ENCODE assay signal across 21 cellular contexts in the genomic region with DNA sequence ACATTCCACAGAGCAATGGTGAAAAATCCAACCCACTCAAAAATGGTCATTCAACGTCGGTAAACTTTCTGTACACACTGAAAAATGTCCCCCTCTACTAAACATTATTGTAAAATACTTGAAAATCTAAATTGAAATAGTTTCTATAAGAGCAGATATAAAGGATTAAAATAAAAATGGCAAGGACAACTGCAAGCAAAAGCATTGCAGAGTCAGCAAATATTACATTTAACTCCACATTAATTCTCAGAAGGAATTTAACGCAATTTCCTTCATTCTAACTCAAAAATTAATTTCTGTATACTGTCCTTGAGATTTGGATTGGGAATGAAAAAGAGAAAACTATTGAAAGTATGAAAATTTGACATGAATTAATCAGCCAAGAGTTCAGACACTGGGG.
DNase-seq lines count a peak whose midpoint lies in the region; ATAC-seq, FAIRE-seq and TF ChIP-seq lines count a peak whose summit lies in the region.
"Had no signal": no experiment of that assay in that cellular context is flagged by ENCODE, and none has a peak within 500 bp of the region (broad histone marks: within the 10 kb centered on the region; RNA-seq: fewer than 3 reads in every experiment).

No MANE protein-coding gene starts in this region.

- H3K4me1 ChIP-seq in A549: peaks cover 10% of the 10 kb centered on the region
- peaks cover 0 to 10% of the 10 kb centered on the region in 2 experiments; a peak in 2 of 5 replicates for H3K4me1 ChIP-seq in K562 (replicated peaks in 1 of 2; ENCODE audit: control insufficient read depth in 2 of 2, insufficient read depth in 2 of 2, low read length in 2 of 2)
- no peaks in the 10 kb centered on the region for H3K4me1 ChIP-seq in right cardiac atrium (ENCODE audit: control insufficient read depth, insufficient read depth, low read length)
- H3K4me1 ChIP-seq: Caco-2 had no signal

- intact Hi-C loops in K562 (cut with micrococcal nuclease) (no loop called here), right cardiac atrium (cut with DNase I) (no loop called here)

- TF ChIP-seq CTCF in A549 (IDR thresholded peaks at IDR 0.05): no peak
- TF ChIP-seq CTCF in K562 (IDR thresholded peaks at IDR 0.05 in 2 of 3, conservative IDR thresholded peaks at IDR 0.05 in 1 of 3; ENCODE audit: insufficient read depth in 2 of 3, low read depth in 1 of 3, low read length in 3 of 3): no peak

- no peak for TF ChIP-seq POLR2A in A549 (IDR thresholded peaks at IDR 0.05; ENCODE audit: low read length)
- no peak for TF ChIP-seq POLR2A in K562 (conservative IDR thresholded peaks at IDR 0.05)

- H3K4me3 ChIP-seq in A549 (no peak overlapping the region), K562 (no peak overlapping the region), right cardiac atrium (ENCODE audit: low read length) (no peak overlapping the region)
- H3K4me3 ChIP-seq: BLaER1 treated with 17β-estradiol and CSF1 and Interleukin-3, amounts not matched to agents 10 nM and 100 nM; GM12878 had no signal

- in situ Hi-C loops in K562 (cut with MboI): no loop called here

- DNase-seq in A549 (ENCODE audit: low read depth in 1 of 2, low spot score in 1 of 2): no peak
- no peak for DNase-seq in K562 (ENCODE audit: extremely low read depth in 1 of 4, low spot score in 3 of 4)
- no peak for DNase-seq in SW 1271 (lab: John Stamatoyannopoulos, UW)
- no peak for DNase-seq in right cardiac atrium
- no peak for DNase-seq in NCI-H1436 (lab: John Stamatoyannopoulos, UW)
- DNase-seq: 8988T; AML-193; Caco-2; Calu3; CD4-positive, alpha-beta T cell; CD8-positive, alpha-beta T cell; DMS79 treated with DMSO at 0.1 percent for 48 hours; GDM1 had no signal

- no peak for ATAC-seq in A549
- no peak for ATAC-seq in K562
- no peak for ATAC-seq in right cardiac atrium
- ATAC-seq: CD8-positive, alpha-beta T cell; GM12878 had no signal

- H3K27ac ChIP-seq in A549 (no peak overlapping the region), K562 (ENCODE audit: extremely low read depth, low read depth, low read length) (no peak overlapping the region), right cardiac atrium (ENCODE audit: low read length) (no peak overlapping the region)
- H3K27ac ChIP-seq: BLaER1 treated with 17β-estradiol and CSF1 and Interleukin-3, amounts not matched to agents 10 nM and 100 nM; C4-2B had no signal

- TF ChIP-seq EP300 in A549 (IDR thresholded peaks at IDR 0.05): no peak
- no peak for TF ChIP-seq EP300 in K562 (IDR thresholded peaks at IDR 0.05; ENCODE audit: low read length)

- TF ChIP-seq RAD21 in A549 (conservative IDR thresholded peaks at IDR 0.05 in 1 of 2, IDR thresholded peaks at IDR 0.05 in 1 of 2) (no peak), K562 (CRISPR knock-in tag; conservative IDR thresholded peaks at IDR 0.05 in 1 of 2, IDR thresholded peaks at IDR 0.05 in 1 of 2) (no peak)

- CTCF ChIA-PET in A549 (lab: Yijun Ruan, JAX) (no interaction called here), K562 (lab: Yijun Ruan, JAX; ENCODE audit: low intra/inter-chr PET ratio) (no interaction called here)

- H3K4me2 ChIP-seq in A549 (no peak overlapping the region), K562 (ENCODE audit: insufficient read depth, low read length) (no peak overlapping the region)
- H3K4me2 ChIP-seq: BLaER1 treated with 17β-estradiol and CSF1 and Interleukin-3, amounts not matched to agents 10 nM and 100 nM had no signal

- H3K9ac ChIP-seq in K562 (ENCODE audit: insufficient read depth in 1 of 2, low read depth in 2 of 2, low read length in 2 of 2): no peak overlapping the region
- H3K9ac ChIP-seq: BLaER1 treated with 17β-estradiol and CSF1 and Interleukin-3, amounts not matched to agents 10 nM and 100 nM had no signal

- no peaks in the 10 kb centered on the region for H3K9me3 ChIP-seq in A549
- H3K9me3 ChIP-seq in K562 (replicated peaks; ENCODE audit: control insufficient read depth, insufficient read depth, low read depth, low read length): peaks cover 5% of the 10 kb centered on the region
- H3K9me3 ChIP-seq in right cardiac atrium (ENCODE audit: control insufficient read depth, low read length): no peaks in the 10 kb centered on the region
- H3K9me3 ChIP-seq: Caco-2 had no signal

- no peaks in the 10 kb centered on the region for H3K9me1 ChIP-seq in K562 (ENCODE audit: control insufficient read depth, insufficient read depth, low read length)

- no peaks in the 10 kb centered on the region for H3K79me2 ChIP-seq in K562 (ENCODE audit: control insufficient read depth, insufficient read depth, low read length)

- H3K27me3 ChIP-seq in K562 (ENCODE audit: control insufficient read depth in 2 of 2, insufficient read depth in 2 of 2, low read length in 2 of 2) (no peaks in the 10 kb centered on the region), right cardiac atrium (ENCODE audit: control insufficient read depth, insufficient read depth) (no peaks in the 10 kb centered on the region)
- H3K27me3 ChIP-seq: BLaER1 treated with 17β-estradiol and CSF1 and Interleukin-3, amounts not matched to agents 10 nM and 100 nM had no signal

- no peaks in the 10 kb centered on the region for H3K36me3 ChIP-seq in K562 (ENCODE audit: control insufficient read depth, insufficient read depth, low read length)
- H3K36me3 ChIP-seq: BLaER1 treated with 17β-estradiol and CSF1 and Interleukin-3, amounts not matched to agents 10 nM and 100 nM had no signal

- POLR2A ChIA-PET in A549 (lab: Yijun Ruan, JAX): no interaction called here
- POLR2A ChIA-PET in K562 (lab: Yijun Ruan, JAX): no interaction called here

- FAIRE-seq in A549 (lab: Jason Lieb, UNC) (no peak), G401.6 (lab: Jason Lieb, UNC) (peak; percentile 47), K562 (lab: Jason Lieb, UNC) (no peak)
- FAIRE-seq: A204.1, D721Med, GM12878, GM12892, GM18507 had no signal

- H2AFZ ChIP-seq in K562 (ENCODE audit: low read depth, low read length): no peak overlapping the region

- no TSS peak for BruUV-seq in K562 (replicated peaks; lab: Mats Ljungman, UMichigan)

- 74% methylated on average over 3 of the region's 3 CpGs for WGBS in A549 (ENCODE audit: missing lambda C conversion rate)
- 37% methylated on average over 3 of the region's 3 CpGs for WGBS in K562 (ENCODE audit: insufficient coverage, low coverage, missing lambda C conversion rate)
- 90% methylated on average over 3 of the region's 3 CpGs for WGBS in right cardiac atrium

- H4K20me1 ChIP-seq in K562 (replicated peaks; ENCODE audit: control insufficient read depth, insufficient read depth, low read length): no peaks in the 10 kb centered on the region
- H4K20me1 ChIP-seq: BLaER1 treated with 17β-estradiol and CSF1 and Interleukin-3, amounts not matched to agents 10 nM and 100 nM had no signal

TF ChIP-seq in A549, 52 proteins besides CTCF, POLR2A, EP300 and RAD21:
- TF ChIP-seq RNF2 (IDR thresholded peaks at IDR 0.05; ENCODE audit: borderline replicate concordance, low read depth) (no peak), HOXB13 (CRISPR knock-in tag; IDR thresholded peaks at IDR 0.05; ENCODE audit: low read depth) (no peak), HEYL (CRISPR knock-in tag; IDR thresholded peaks at IDR 0.05) (no peak), MAFK (IDR thresholded peaks at IDR 0.05; ENCODE audit: partially characterized antibody) (peak; percentile 91), SREBF2 (IDR thresholded peaks at IDR 0.05) (no peak), JUN (IDR thresholded peaks at IDR 0.05) (no peak), KDM5A (IDR thresholded peaks at IDR 0.05) (no peak)

TF ChIP-seq in K562, 482 proteins besides CTCF, POLR2A, EP300 and RAD21:
- TF ChIP-seq MAFF (IDR thresholded peaks at IDR 0.05; ENCODE audit: low read length): peak; percentile 91
- TF ChIP-seq MAFG (tag; conservative IDR thresholded peaks at IDR 0.05): peak; percentile 81
- peak; percentile 89 for TF ChIP-seq MAFK (IDR thresholded peaks at IDR 0.05; ENCODE audit: low read length)
- no peak for TF ChIP-seq FOXM1 (IDR thresholded peaks at IDR 0.05; ENCODE audit: low read depth)
- TF ChIP-seq FOXM1 (CRISPR knock-in tag; IDR thresholded peaks at IDR 0.05; ENCODE audit: low read depth): no peak
- no peak for TF ChIP-seq FOXJ2 (tag; IDR thresholded peaks at IDR 0.05)
- TF ChIP-seq ZNF316 (IDR thresholded peaks at IDR 0.05): peak; percentile 94
- TF ChIP-seq, protein P1, sequence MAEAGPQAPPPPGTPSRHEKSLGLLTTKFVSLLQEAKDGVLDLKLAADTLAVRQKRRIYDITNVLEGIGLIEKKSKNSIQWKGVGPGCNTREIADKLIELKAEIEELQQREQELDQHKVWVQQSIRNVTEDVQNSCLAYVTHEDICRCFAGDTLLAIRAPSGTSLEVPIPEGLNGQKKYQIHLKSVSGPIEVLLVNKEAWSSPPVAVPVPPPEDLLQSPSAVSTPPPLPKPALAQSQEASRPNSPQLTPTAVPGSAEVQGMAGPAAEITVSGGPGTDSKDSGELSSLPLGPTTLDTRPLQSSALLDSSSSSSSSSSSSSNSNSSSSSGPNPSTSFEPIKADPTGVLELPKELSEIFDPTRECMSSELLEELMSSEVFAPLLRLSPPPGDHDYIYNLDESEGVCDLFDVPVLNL (CRISPR knock-in tag; IDR thresholded peaks at IDR 0.05; ENCODE audit: low read depth): no peak
- TF ChIP-seq ZBTB9 (CRISPR knock-in tag; IDR thresholded peaks at IDR 0.05): no peak
- no peak for TF ChIP-seq NEUROD1 (IDR thresholded peaks at IDR 0.05; ENCODE audit: borderline replicate concordance, low read depth, low read length, partially characterized antibody)
- TF ChIP-seq C11orf30 (IDR thresholded peaks at IDR 0.05; ENCODE audit: low read depth): peak; percentile 89
- TF ChIP-seq, protein P2, sequence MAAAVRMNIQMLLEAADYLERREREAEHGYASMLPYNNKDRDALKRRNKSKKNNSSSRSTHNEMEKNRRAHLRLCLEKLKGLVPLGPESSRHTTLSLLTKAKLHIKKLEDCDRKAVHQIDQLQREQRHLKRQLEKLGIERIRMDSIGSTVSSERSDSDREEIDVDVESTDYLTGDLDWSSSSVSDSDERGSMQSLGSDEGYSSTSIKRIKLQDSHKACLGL (CRISPR knock-in tag; IDR thresholded peaks at IDR 0.05; ENCODE audit: borderline replicate concordance, poor library complexity, severe bottlenecking): no peak
- no peak for TF ChIP-seq CHD4 (IDR thresholded peaks at IDR 0.05; ENCODE audit: insufficient read depth, insufficient replicate concordance, low read depth, low read length, poor library complexity, severe bottlenecking)

Comparison
In these comparisons a context has a peak if more than half of its experiments do, and no peak if none do; other contexts are left out.
1. Of the 35 proteins assayed by ChIP-seq in both K562 and A549: peak only in K562: none; only in A549: none; in both: MAFK; in neither: 34.